9 cellular contexts compared by ENCODE assay signal in genomic region chr17:2084766-2085647, GRCh38. TPM values are rescaled to one million over a fixed set of nuclear protein-coding genes. Genes with fewer than 3 reads are reported as not detected.
A peak's percentile ranks its signal among the peaks of the same experiment; 100 is the strongest.
DNase-seq lines count a peak whose midpoint lies in the region; ATAC-seq, FAIRE-seq and TF ChIP-seq lines count a peak whose summit lies in the region.
"Had no signal": no experiment of that assay in that cellular context is flagged by ENCODE, and none has a peak within 500 bp of the region (broad histone marks: within the 10 kb centered on the region; RNA-seq: fewer than 3 reads in every experiment).

No MANE protein-coding gene starts in this region.

- peaks cover 39% of the 10 kb centered on the region for H3K36me3 Mint-ChIP-seq in stimulated activated memory B cell treated with anti-CD40 and anti-IgM and Interleukin-4, amounts not matched to agents 10 μg/mL and 1 μg/mL and 100 μg/mL, for 72 hours

- no peak for TF ChIP-seq EP300 in GM12878 (IDR thresholded peaks at IDR 0.05; ENCODE audit: borderline replicate concordance in 1 of 2, control insufficient read depth in 1 of 2, low read depth in 2 of 2, low read length in 2 of 2)

- H3K9ac ChIP-seq in GM12878 (ENCODE audit: control insufficient read depth, insufficient read depth, low read length) = no peak overlapping the region

- H3K4me3 Mint-ChIP-seq in stimulated activated memory B cell treated with anti-CD40 and anti-IgM and Interleukin-4, amounts not matched to agents 10 μg/mL and 1 μg/mL and 100 μg/mL, for 72 hours = no peak overlapping the region

- no peak overlapping the region for H2AFZ ChIP-seq in GM12878 (ENCODE audit: control insufficient read depth, low read depth, low read length)

- H3K9me3 ChIP-seq in HEK293 (ENCODE audit: control insufficient read depth, insufficient read depth, low read depth, low read length) (no peaks in the 10 kb centered on the region), GM12878 (replicated peaks; ENCODE audit: control insufficient read depth, insufficient read depth, low read length) (no peaks in the 10 kb centered on the region)

- POLR2A ChIA-PET in HEK293 (lab: Yijun Ruan, JAX) = no interaction called here
- POLR2A ChIA-PET in GM12878 (lab: Charles Lee) = interaction anchor here (1.1 to 10.8 kb wide), 4 partner anchors 16 to 182 kb away, joined by 3 to 148 read pairs (median 6); no protein-coding TSS in a partner anchor

- BruUV-seq in GM12878 (replicated peaks; lab: Mats Ljungman, UMichigan) = no TSS peak

- in situ Hi-C loops in GM12878 (cut with MboI) = no loop called here

- no peak for TF ChIP-seq POLR2A in GM12878 (IDR thresholded peaks at IDR 0.05; ENCODE audit: low read depth, low read length)
- TF ChIP-seq POLR2A in GM18505 (IDR thresholded peaks at IDR 0.05; ENCODE audit: borderline replicate concordance, extremely low read depth, insufficient read depth, insufficient read length) = no peak

- SMC1A ChIA-PET in GM12878 (lab: Charles Lee; ENCODE audit: uncharacterized antibody, unreplicated experiment) = interaction anchor here (0.9 to 7.1 kb wide), 12 partner anchors 14 to 199 kb away, joined by 3 to 107 read pairs (median 10); no protein-coding TSS in a partner anchor

- H3K27ac ChIP-seq in HEK293 (ENCODE audit: extremely low read depth, low read depth, low read length) (no peak overlapping the region), GM12878 (ENCODE audit: control insufficient read depth, insufficient read depth) (peak overlapping the region; percentile 92)

- H3K79me2 ChIP-seq in GM12878 (ENCODE audit: control insufficient read depth, insufficient read depth, low read length) = peaks cover 6% of the 10 kb centered on the region

- H3K27me3 Mint-ChIP-seq in stimulated activated memory B cell treated with anti-CD40 and anti-IgM and Interleukin-4, amounts not matched to agents 10 μg/mL and 1 μg/mL and 100 μg/mL, for 72 hours = no peaks in the 10 kb centered on the region

- TF ChIP-seq CTCF in HEK293 (tag by site-specific recombination; IDR thresholded peaks at IDR 0.05) (no peak), GM12878 (IDR thresholded peaks at IDR 0.05 in 2 of 3, conservative IDR thresholded peaks at IDR 0.05 in 1 of 3; ENCODE audit: control insufficient read depth in 2 of 3, extremely low read depth in 1 of 3, insufficient read depth in 1 of 3, low read depth in 3 of 3, low read length in 3 of 3) (no peak)

- no peaks in the 10 kb centered on the region for H3K27me3 ChIP-seq in GM12878 (replicated peaks in 1 of 2; ENCODE audit: control insufficient read depth in 2 of 2, insufficient read depth in 2 of 2, low read length in 1 of 2)

- CTCF ChIA-PET in HEK293 (lab: Yijun Ruan, JAX) = interaction anchor here (0.6 to 3.4 kb wide), 5 partner anchors 62 to 198 kb away, joined by 3 to 13 read pairs (median 4); no protein-coding TSS in a partner anchor
- CTCF ChIA-PET in GM12878 (lab: Yijun Ruan, JAX) = interaction anchor here (0.7 to 11.4 kb wide), 8 partner anchors 13 to 198 kb away, joined by 3 to 126 read pairs (median 6); partner anchors contain the start of gene HIC1

- DNase-seq in GM12878 (ENCODE audit: low read depth, low spot score) (no peak), islet precursor cell (peak; percentile 62), D341Med (ENCODE audit: low spot score) (no peak)
- DNase-seq in activated naive CD4-positive, alpha-beta T cell treated with anti-CD3 and anti-CD28 coated beads, Interleukin-2, amount 50 U/mL, for 16 hours = no peak
- no peak for DNase-seq in effector CD4-positive, alpha-beta T cell
- DNase-seq: effector memory CD4-positive, alpha-beta T cell had no signal

- ATAC-seq in GM12878 (no peak), GM18505 (IDR thresholded peaks at IDR 0.05; ENCODE audit: unreplicated experiment) (no peak)
- no peak for ATAC-seq in stimulated activated memory B cell treated with anti-CD40 and anti-IgM and Interleukin-4, amounts not matched to agents 10 μg/mL and 1 μg/mL and 100 μg/mL, for 72 hours

- intact Hi-C loops in GM12878 (cut with micrococcal nuclease; ENCODE audit: unreplicated experiment) = no loop called here

- H3K4me1 Mint-ChIP-seq in stimulated activated memory B cell treated with anti-CD40 and anti-IgM and Interleukin-4, amounts not matched to agents 10 μg/mL and 1 μg/mL and 100 μg/mL, for 72 hours = peaks cover 68% of the 10 kb centered on the region

- peaks cover 0 to 48% of the 10 kb centered on the region in 2 experiments; a peak in 2 of 3 replicates for H3K36me3 ChIP-seq in HEK293 (ENCODE audit: control insufficient read depth in 2 of 2, insufficient read depth in 1 of 2, low read length in 2 of 2)
- H3K36me3 ChIP-seq in GM12878 (ENCODE audit: control insufficient read depth in 2 of 2, insufficient read depth in 2 of 2, low read length in 1 of 2) = peaks cover 11 to 16% of the 10 kb centered on the region in 2 experiments

- H4K20me1 ChIP-seq in GM12878 (ENCODE audit: control insufficient read depth, insufficient read depth) = no peaks in the 10 kb centered on the region

- H3K9me3 Mint-ChIP-seq in stimulated activated memory B cell treated with anti-CD40 and anti-IgM and Interleukin-4, amounts not matched to agents 10 μg/mL and 1 μg/mL and 100 μg/mL, for 72 hours = no peaks in the 10 kb centered on the region

- RAD21 ChIA-PET in GM12878 (lab: Charles Lee; ENCODE audit: unreplicated experiment) = interaction anchor here (1.2 to 10.4 kb wide), 7 partner anchors 10 to 182 kb away, joined by 3 to 160 read pairs (median 13); partner anchors contain the start of gene HIC1

- H3K4me3 ChIP-seq in HEK293 (ENCODE audit: low read depth, low read length) = no peak overlapping the region
- no peak overlapping the region for H3K4me3 ChIP-seq in GM12878

- peak overlapping the region; percentile 94 for H3K27ac Mint-ChIP-seq in stimulated activated memory B cell treated with anti-CD40 and anti-IgM and Interleukin-4, amounts not matched to agents 10 μg/mL and 1 μg/mL and 100 μg/mL, for 72 hours

- no peak overlapping the region for H3K4me2 ChIP-seq in GM12878 (ENCODE audit: control insufficient read depth, insufficient read depth)

- WGBS in GM12878 (ENCODE audit: insufficient coverage, insufficient replicate concordance, low lambda C conversion rate, missing lambda C conversion rate) = 97% methylated on average over 12 of the region's 13 CpGs

- no peaks in the 10 kb centered on the region for H3K4me1 ChIP-seq in HEK293 (ENCODE audit: control insufficient read depth, insufficient read depth, low read length)
- H3K4me1 ChIP-seq in GM12878 (ENCODE audit: control insufficient read depth, insufficient read depth, low read length) = peaks cover 65% of the 10 kb centered on the region

- no peak for TF ChIP-seq RAD21 in GM12878 (IDR thresholded peaks at IDR 0.05; ENCODE audit: insufficient read depth, low read depth, low read length)

- FAIRE-seq in GM12878 (lab: Jason Lieb, UNC) = no peak

RNA-seq across cellular contexts. Expression of gene HIC1, which starts 30.1 kb away (rescaled TPM):
- total RNA-seq in GM12878 (2013; cell fraction: nucleolus; rRNA removed) = 220 and 277 TPM in 2 replicates
- total RNA-seq in GM12878 (2014; rRNA removed) = 30.8 and 40.8 TPM in 2 replicates
- total RNA-seq in GM12878 (2014; rRNA removed; fragmentation: Illumina TruSeq; extraction: Trizol) = 4.6 and 4.9 TPM in 2 replicates
- 55.4 and 61.1 TPM in 2 replicates for total RNA-seq in GM12878 (2021)
- 8.2 TPM for polyA plus RNA-seq in GM12878 (2011; ENCODE audit: low read depth)
- polyA plus RNA-seq in GM12878 (2011; rRNA removed) = 4.2 and 10.5 TPM in 2 replicates
- 16.0 and 34.6 TPM in 2 replicates for polyA plus RNA-seq in GM12878 (2011; cell fraction: cytosol; rRNA removed)
- 88.9 and 92.7 TPM in 2 replicates for polyA plus RNA-seq in GM12878 (2011; cell fraction: nucleus; rRNA removed)
- polyA plus RNA-seq in GM12878 (2012) = 38.9 and 49.7 TPM in 2 replicates
- polyA plus RNA-seq in GM12878 (2014; fragmentation: Illumina TruSeq; extraction: Trizol) = 0.81 and 1.8 TPM in 2 replicates
- polyA plus RNA-seq in GM12878 (2014; fragmentation: Nextera tagmentation; extraction: Ambion mirVana) = under 1 TPM; 0.11 to 0.57 TPM
- polyA plus RNA-seq in GM12878 (2014; rRNA removed) = 26.5 and 40.9 TPM in 2 replicates
- 1 to 10 TPM; 2.0 to 4.9 TPM for polyA plus RNA-seq in GM12878 (2016; fragmentation: Nextera tagmentation; extraction: Ambion mirVana)
- 9.8 and 22.7 TPM in 2 replicates for polyA minus RNA-seq in GM12878 (2011; rRNA and poly(A)+ RNA removed)
- 23.8 and 29.3 TPM in 2 replicates for polyA minus RNA-seq in GM12878 (2011; cell fraction: cytosol; rRNA and poly(A)+ RNA removed)
- polyA minus RNA-seq in GM12878 (2011; cell fraction: nucleus; rRNA and poly(A)+ RNA removed) = 47.3 and 88.0 TPM in 2 replicates

RNA-seq across cellular contexts. Expression of gene OVCA2, which starts 43.2 kb away (rescaled TPM):
- total RNA-seq in GM12878 (2013; cell fraction: nucleolus; rRNA removed) = 4.1 and 4.5 TPM in 2 replicates
- total RNA-seq in GM12878 (2014; rRNA removed) (57.5 and 58.6 TPM in 2 replicates), GM12878 (2014; rRNA removed; fragmentation: Illumina TruSeq; extraction: Trizol) (25.5 and 29.1 TPM in 2 replicates), GM12878 (2021) (39.7 and 46.9 TPM in 2 replicates)
- polyA plus RNA-seq in GM12878 (2011; ENCODE audit: low read depth) = 15.9 TPM
- polyA plus RNA-seq in GM12878 (2011; rRNA removed) (21.8 and 34.6 TPM in 2 replicates), GM12878 (2014; fragmentation: Illumina TruSeq; extraction: Trizol) (24.8 and 32.5 TPM in 2 replicates), GM12878 (2014; fragmentation: Nextera tagmentation; extraction: Ambion mirVana) (10 to 100 TPM in 1 of 2 experiments, 1 to 10 TPM in 1; 6.1 to 14.2 TPM), GM12878 (2014; rRNA removed) (49.5 and 59.8 TPM in 2 replicates), GM12878 (2016; fragmentation: Nextera tagmentation; extraction: Ambion mirVana) (10 to 100 TPM; 73.6 to 75.3 TPM)
- 57.5 and 70.9 TPM in 2 replicates for polyA plus RNA-seq in GM12878 (2011; cell fraction: cytosol; rRNA removed)
- 27.2 and 42.6 TPM in 2 replicates for polyA plus RNA-seq in GM12878 (2011; cell fraction: nucleus; rRNA removed)
- polyA plus RNA-seq in GM12878 (2012) = 26.0 and 30.9 TPM in 2 replicates
- polyA minus RNA-seq in GM12878 (2011; rRNA and poly(A)+ RNA removed) = 18.9 and 41.3 TPM in 2 replicates
- 9.4 and 10.5 TPM in 2 replicates for polyA minus RNA-seq in GM12878 (2011; cell fraction: cytosol; rRNA and poly(A)+ RNA removed)
- 2.3 and 5.2 TPM in 2 replicates for polyA minus RNA-seq in GM12878 (2011; cell fraction: nucleus; rRNA and poly(A)+ RNA removed)

RNA-seq across cellular contexts. Expression of gene DPH1, which starts 55.1 kb away (rescaled TPM):
- 111 and 119 TPM in 2 replicates for total RNA-seq in GM12878 (2013; cell fraction: nucleolus; rRNA removed)
- total RNA-seq in GM12878 (2014; rRNA removed) (21.1 and 22.5 TPM in 2 replicates), GM12878 (2014; rRNA removed; fragmentation: Illumina TruSeq; extraction: Trizol) (13.4 and 17.5 TPM in 2 replicates), GM12878 (2021) (20.2 and 21.3 TPM in 2 replicates)
- 13.9 TPM for polyA plus RNA-seq in GM12878 (2011; ENCODE audit: low read depth)
- polyA plus RNA-seq in GM12878 (2011; rRNA removed) (16.0 and 33.6 TPM in 2 replicates), GM12878 (2014; fragmentation: Illumina TruSeq; extraction: Trizol) (7.1 and 16.0 TPM in 2 replicates), GM12878 (2014; fragmentation: Nextera tagmentation; extraction: Ambion mirVana) (under 1 TPM; 0.29 to 0.95 TPM), GM12878 (2014; rRNA removed) (22.2 and 24.4 TPM in 2 replicates), GM12878 (2016; fragmentation: Nextera tagmentation; extraction: Ambion mirVana) (10 to 100 TPM; 19.0 to 22.0 TPM)
- polyA plus RNA-seq in GM12878 (2011; cell fraction: cytosol; rRNA removed) = 39.9 and 44.5 TPM in 2 replicates
- polyA plus RNA-seq in GM12878 (2011; cell fraction: nucleus; rRNA removed) = 194 and 207 TPM in 2 replicates
- polyA plus RNA-seq in GM12878 (2012) = 32.2 and 34.3 TPM in 2 replicates
- polyA minus RNA-seq in GM12878 (2011; rRNA and poly(A)+ RNA removed) = 23.5 and 37.9 TPM in 2 replicates
- 12.2 and 19.2 TPM in 2 replicates for polyA minus RNA-seq in GM12878 (2011; cell fraction: cytosol; rRNA and poly(A)+ RNA removed)
- 38.8 and 48.8 TPM in 2 replicates for polyA minus RNA-seq in GM12878 (2011; cell fraction: nucleus; rRNA and poly(A)+ RNA removed)

RNA-seq across cellular contexts. Expression of gene RTN4RL1, which starts 59.9 kb away (rescaled TPM):
- total RNA-seq in GM12878 (2013; cell fraction: nucleolus; rRNA removed) = 0.10 and 0.12 TPM in 2 replicates
- total RNA-seq in GM12878 (2014; rRNA removed) (0.05 and 0.11 TPM in 2 replicates), GM12878 (2014; rRNA removed; fragmentation: Illumina TruSeq; extraction: Trizol) (not detected in 2 replicates), GM12878 (2021) (0.10 and 0.13 TPM in 2 replicates)
- not detected for polyA plus RNA-seq in GM12878 (2011; ENCODE audit: low read depth)
- polyA plus RNA-seq in GM12878 (2011; rRNA removed) (not detected in 2 replicates), GM12878 (2014; fragmentation: Illumina TruSeq; extraction: Trizol) (not detected in 2 replicates), GM12878 (2014; fragmentation: Nextera tagmentation; extraction: Ambion mirVana) (not detected), GM12878 (2014; rRNA removed) (0.03 and 0.08 TPM in 2 replicates), GM12878 (2016; fragmentation: Nextera tagmentation; extraction: Ambion mirVana) (not detected)
- 0.01 TPM in 1 of 2 replicates, not detected in the other for polyA plus RNA-seq in GM12878 (2011; cell fraction: cytosol; rRNA removed)
- 0.03 TPM in 1 of 2 replicates, not detected in the other for polyA plus RNA-seq in GM12878 (2011; cell fraction: nucleus; rRNA removed)
- 0.04 TPM in 1 of 2 replicates, not detected in the other for polyA plus RNA-seq in GM12878 (2012)
- not detected in 2 replicates for polyA minus RNA-seq in GM12878 (2011; rRNA and poly(A)+ RNA removed)
- polyA minus RNA-seq in GM12878 (2011; cell fraction: cytosol; rRNA and poly(A)+ RNA removed) = not detected in 2 replicates
- polyA minus RNA-seq in GM12878 (2011; cell fraction: nucleus; rRNA and poly(A)+ RNA removed) = not detected in 2 replicates
